In genomic region chr20:43857932-43858331, GRCh38 we compare ENCODE assay signal across 8 cellular contexts. TPM values are rescaled to one million over a fixed set of nuclear protein-coding genes. Genes with fewer than 3 reads are reported as not detected.
"Had no signal": no experiment of that assay in that cellular context is flagged by ENCODE, and none has a peak within 500 bp of the region (broad histone marks: within the 10 kb centered on the region; RNA-seq: fewer than 3 reads in every experiment).

No MANE protein-coding gene starts in this region.

- DNase-seq: GM23248, GOT3, H7, IMR-90, KG1 had no signal

- ATAC-seq: HCT116, K562 had no signal

- H3K36me3 ChIP-seq: HAP-1 had no signal

- H3K27ac ChIP-seq: GM23248 had no signal

- H2AFZ ChIP-seq: GM23248 had no signal

- H3K4me1 ChIP-seq: HAP-1 had no signal

- H3K9ac ChIP-seq: GM23248 had no signal

- H3K4me3 ChIP-seq: GM23248, HAP-1, K562 had no signal

- H3K9me3 ChIP-seq: HAP-1 had no signal

- FAIRE-seq: K562 had no signal

RNA-seq across cellular contexts. Expression of gene TOX2, which starts 56.7 kb away (rescaled TPM):
- total RNA-seq: K562 had no signal
- polyA plus RNA-seq: K562 had no signal
